ENCODE assay signal across 1 cellular context in the genomic region with DNA sequence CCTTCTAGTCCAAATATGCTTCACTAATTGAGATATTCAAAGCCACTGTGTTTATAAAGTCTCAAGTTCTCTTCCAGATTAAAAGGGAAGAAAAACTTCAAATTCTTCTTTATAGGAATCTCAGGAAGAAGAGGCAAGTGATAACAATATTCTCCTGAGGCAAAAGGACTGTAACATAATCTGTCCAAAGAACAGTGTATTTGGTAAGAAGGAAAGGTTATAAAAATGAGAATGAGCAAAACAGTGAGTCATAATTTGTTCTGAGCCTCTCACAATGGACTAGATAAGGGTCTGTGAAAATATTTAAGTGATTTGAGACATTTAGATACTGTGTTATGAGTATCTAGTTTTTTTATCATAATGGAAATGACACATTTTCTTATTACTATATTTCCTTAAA.
TF ChIP-seq lines count a peak whose summit lies in the region.

No MANE protein-coding gene starts in this region.

TF ChIP-seq in SK-N-SH treated with all-trans-retinoic acid at 6 μM for 48 hours, 23 proteins besides CTCF, POLR2A, EP300 and RAD21:
- TF ChIP-seq, protein P1, sequence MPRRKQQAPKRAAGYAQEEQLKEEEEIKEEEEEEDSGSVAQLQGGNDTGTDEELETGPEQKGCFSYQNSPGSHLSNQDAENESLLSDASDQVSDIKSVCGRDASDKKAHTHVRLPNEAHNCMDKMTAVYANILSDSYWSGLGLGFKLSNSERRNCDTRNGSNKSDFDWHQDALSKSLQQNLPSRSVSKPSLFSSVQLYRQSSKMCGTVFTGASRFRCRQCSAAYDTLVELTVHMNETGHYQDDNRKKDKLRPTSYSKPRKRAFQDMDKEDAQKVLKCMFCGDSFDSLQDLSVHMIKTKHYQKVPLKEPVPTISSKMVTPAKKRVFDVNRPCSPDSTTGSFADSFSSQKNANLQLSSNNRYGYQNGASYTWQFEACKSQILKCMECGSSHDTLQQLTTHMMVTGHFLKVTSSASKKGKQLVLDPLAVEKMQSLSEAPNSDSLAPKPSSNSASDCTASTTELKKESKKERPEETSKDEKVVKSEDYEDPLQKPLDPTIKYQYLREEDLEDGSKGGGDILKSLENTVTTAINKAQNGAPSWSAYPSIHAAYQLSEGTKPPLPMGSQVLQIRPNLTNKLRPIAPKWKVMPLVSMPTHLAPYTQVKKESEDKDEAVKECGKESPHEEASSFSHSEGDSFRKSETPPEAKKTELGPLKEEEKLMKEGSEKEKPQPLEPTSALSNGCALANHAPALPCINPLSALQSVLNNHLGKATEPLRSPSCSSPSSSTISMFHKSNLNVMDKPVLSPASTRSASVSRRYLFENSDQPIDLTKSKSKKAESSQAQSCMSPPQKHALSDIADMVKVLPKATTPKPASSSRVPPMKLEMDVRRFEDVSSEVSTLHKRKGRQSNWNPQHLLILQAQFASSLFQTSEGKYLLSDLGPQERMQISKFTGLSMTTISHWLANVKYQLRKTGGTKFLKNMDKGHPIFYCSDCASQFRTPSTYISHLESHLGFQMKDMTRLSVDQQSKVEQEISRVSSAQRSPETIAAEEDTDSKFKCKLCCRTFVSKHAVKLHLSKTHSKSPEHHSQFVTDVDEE (CRISPR knock-in tag; IDR thresholded peaks at IDR 0.05) = no peak
- TF ChIP-seq ZNF8 (CRISPR knock-in tag; IDR thresholded peaks at IDR 0.05) = no peak
- TF ChIP-seq CSDC2 (CRISPR knock-in tag; IDR thresholded peaks at IDR 0.05) = no peak
- TF ChIP-seq, protein P2, sequence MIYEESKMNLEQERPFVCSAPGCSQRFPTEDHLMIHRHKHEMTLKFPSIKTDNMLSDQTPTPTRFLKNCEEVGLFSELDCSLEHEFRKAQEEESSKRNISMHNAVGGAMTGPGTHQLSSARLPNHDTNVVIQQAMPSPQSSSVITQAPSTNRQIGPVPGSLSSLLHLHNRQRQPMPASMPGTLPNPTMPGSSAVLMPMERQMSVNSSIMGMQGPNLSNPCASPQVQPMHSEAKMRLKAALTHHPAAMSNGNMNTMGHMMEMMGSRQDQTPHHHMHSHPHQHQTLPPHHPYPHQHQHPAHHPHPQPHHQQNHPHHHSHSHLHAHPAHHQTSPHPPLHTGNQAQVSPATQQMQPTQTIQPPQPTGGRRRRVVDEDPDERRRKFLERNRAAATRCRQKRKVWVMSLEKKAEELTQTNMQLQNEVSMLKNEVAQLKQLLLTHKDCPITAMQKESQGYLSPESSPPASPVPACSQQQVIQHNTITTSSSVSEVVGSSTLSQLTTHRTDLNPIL (CRISPR knock-in tag; IDR thresholded peaks at IDR 0.05; ENCODE audit: low read depth) = no peak
- no peak for TF ChIP-seq GLIS3 (CRISPR knock-in tag; IDR thresholded peaks at IDR 0.05)
- TF ChIP-seq RARB (CRISPR knock-in tag; IDR thresholded peaks at IDR 0.05) = no peak
- TF ChIP-seq, protein P3, sequence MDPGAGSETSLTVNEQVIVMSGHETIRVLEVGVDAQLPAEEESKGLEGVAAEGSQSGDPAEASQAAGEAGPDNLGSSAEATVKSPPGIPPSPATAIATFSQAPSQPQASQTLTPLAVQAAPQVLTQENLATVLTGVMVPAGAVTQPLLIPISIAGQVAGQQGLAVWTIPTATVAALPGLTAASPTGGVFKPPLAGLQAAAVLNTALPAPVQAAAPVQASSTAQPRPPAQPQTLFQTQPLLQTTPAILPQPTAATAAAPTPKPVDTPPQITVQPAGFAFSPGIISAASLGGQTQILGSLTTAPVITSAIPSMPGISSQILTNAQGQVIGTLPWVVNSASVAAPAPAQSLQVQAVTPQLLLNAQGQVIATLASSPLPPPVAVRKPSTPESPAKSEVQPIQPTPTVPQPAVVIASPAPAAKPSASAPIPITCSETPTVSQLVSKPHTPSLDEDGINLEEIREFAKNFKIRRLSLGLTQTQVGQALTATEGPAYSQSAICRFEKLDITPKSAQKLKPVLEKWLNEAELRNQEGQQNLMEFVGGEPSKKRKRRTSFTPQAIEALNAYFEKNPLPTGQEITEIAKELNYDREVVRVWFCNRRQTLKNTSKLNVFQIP (CRISPR knock-in tag; IDR thresholded peaks at IDR 0.05; ENCODE audit: borderline replicate concordance, low read depth) = no peak
- TF ChIP-seq, protein P4, sequence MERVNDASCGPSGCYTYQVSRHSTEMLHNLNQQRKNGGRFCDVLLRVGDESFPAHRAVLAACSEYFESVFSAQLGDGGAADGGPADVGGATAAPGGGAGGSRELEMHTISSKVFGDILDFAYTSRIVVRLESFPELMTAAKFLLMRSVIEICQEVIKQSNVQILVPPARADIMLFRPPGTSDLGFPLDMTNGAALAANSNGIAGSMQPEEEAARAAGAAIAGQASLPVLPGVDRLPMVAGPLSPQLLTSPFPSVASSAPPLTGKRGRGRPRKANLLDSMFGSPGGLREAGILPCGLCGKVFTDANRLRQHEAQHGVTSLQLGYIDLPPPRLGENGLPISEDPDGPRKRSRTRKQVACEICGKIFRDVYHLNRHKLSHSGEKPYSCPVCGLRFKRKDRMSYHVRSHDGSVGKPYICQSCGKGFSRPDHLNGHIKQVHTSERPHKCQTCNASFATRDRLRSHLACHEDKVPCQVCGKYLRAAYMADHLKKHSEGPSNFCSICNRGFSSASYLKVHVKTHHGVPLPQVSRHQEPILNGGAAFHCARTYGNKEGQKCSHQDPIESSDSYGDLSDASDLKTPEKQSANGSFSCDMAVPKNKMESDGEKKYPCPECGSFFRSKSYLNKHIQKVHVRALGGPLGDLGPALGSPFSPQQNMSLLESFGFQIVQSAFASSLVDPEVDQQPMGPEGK (CRISPR knock-in tag; IDR thresholded peaks at IDR 0.05; ENCODE audit: borderline replicate concordance) = no peak
- TF ChIP-seq ZNF565 (CRISPR knock-in tag; conservative IDR thresholded peaks at IDR 0.05; ENCODE audit: low read depth) = no peak
- no peak for TF ChIP-seq ESRRG (CRISPR knock-in tag; IDR thresholded peaks at IDR 0.05)
- TF ChIP-seq ISL1 (CRISPR knock-in tag; IDR thresholded peaks at IDR 0.05) = no peak
- no peak for TF ChIP-seq TOX (CRISPR knock-in tag; IDR thresholded peaks at IDR 0.05; ENCODE audit: borderline replicate concordance)
- no peak for TF ChIP-seq PPARA (CRISPR knock-in tag; IDR thresholded peaks at IDR 0.05; ENCODE audit: borderline replicate concordance)
